Comparison of ENCODE assay signal across 20 cellular contexts in the genomic region with DNA sequence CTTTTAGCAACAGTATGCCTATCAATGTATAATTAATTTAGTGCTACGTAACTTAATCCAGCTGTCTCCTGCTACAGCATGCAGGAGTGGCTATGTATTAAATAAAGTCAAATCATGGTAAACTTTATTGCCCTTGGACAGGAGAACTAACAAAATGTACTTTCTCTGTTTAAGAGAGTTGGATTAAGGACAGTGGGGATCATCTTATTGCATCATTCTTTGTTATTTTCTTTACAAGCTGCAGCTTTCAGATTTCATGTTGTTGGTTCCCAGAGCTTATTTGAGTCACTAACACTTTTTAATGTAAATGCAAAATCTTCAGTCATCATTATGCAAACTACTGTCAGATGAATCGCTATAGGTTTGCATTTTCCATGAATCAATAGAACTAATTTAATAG.
DNase-seq lines count a peak whose midpoint lies in the region; ATAC-seq and TF ChIP-seq lines count a peak whose summit lies in the region.
"Had no signal": no experiment of that assay in that cellular context is flagged by ENCODE, and none has a peak within 500 bp of the region (broad histone marks: within the 10 kb centered on the region; RNA-seq: fewer than 3 reads in every experiment).

No MANE protein-coding gene starts in this region.

- ATAC-seq in GM21528 (IDR thresholded peaks at IDR 0.05; ENCODE audit: low FRiP score, unreplicated experiment): no peak
- ATAC-seq in mucosa of descending colon: no peak
- ATAC-seq: K562 had no signal

- H3K4me1 ChIP-seq in mucosa of descending colon (ENCODE audit: low read depth): no peaks in the 10 kb centered on the region

- intact Hi-C loops in cardiac septum (cut with DNase I) (no loop called here), mucosa of descending colon (cut with DNase I, micrococcal nuclease) (no loop called here)

- no peaks in the 10 kb centered on the region for H3K36me3 ChIP-seq in mucosa of descending colon (ENCODE audit: low read depth)
- H3K36me3 ChIP-seq: BE2C had no signal

- no peaks in the 10 kb centered on the region for H3K9me3 ChIP-seq in mucosa of descending colon
- H3K9me3 ChIP-seq: BE2C had no signal

- H3K4me3 ChIP-seq in fibroblast of villous mesenchyme (ENCODE audit: low read depth, low read length): no peak overlapping the region
- no peak overlapping the region for H3K4me3 ChIP-seq in mucosa of descending colon
- H3K4me3 ChIP-seq: K562 had no signal

- TF ChIP-seq CTCF in fibroblast of villous mesenchyme (IDR thresholded peaks at IDR 0.05; ENCODE audit: insufficient read depth, low read depth, low read length) (no peak), mucosa of descending colon (IDR thresholded peaks at IDR 0.05) (no peak)

- peak; percentile 41 to 56 for DNase-seq in NCI-H526 (lab: John Stamatoyannopoulos, UW)
- peak; percentile 18 for DNase-seq in amniotic epithelial cell (ENCODE audit: low read depth)
- DNase-seq in fibroblast of villous mesenchyme (ENCODE audit: low read depth): peak; percentile 60
- DNase-seq in cardiac septum (ENCODE audit: low spot score): no peak
- no peak for DNase-seq in mucosa of descending colon
- no peak for DNase-seq in islet precursor cell
- DNase-seq: ACHN; BE2C; C1 segment of cervical spinal cord; CD4-positive, CD25-positive, alpha-beta regulatory T cell; CD8-positive, alpha-beta memory T cell; COR-L47; DMS 273 treated with DMSO at 0.1 percent for 48 hours; DMS53; DND-41; EL; GOT3; H9 had no signal

Comparison
In these comparisons a context has a peak if more than half of its experiments do, and no peak if none do; other contexts are left out.
1. DNase-seq: peak in NCI-H526 (2 of 2), amniotic epithelial cell (single experiment) and fibroblast of villous mesenchyme (single experiment); none in cardiac septum (single experiment), mucosa of descending colon (0 of 3) and islet precursor cell (single experiment).